ENCODE assay signal across 10 cellular contexts in genomic region chr14:90675399-90675798, GRCh38.
A peak's percentile ranks its signal among the peaks of the same experiment; 100 is the strongest.
DNase-seq lines count a peak whose midpoint lies in the region; ATAC-seq and TF ChIP-seq lines count a peak whose summit lies in the region.
"Had no signal": no experiment of that assay in that cellular context is flagged by ENCODE, and none has a peak within 500 bp of the region (broad histone marks: within the 10 kb centered on the region; RNA-seq: fewer than 3 reads in every experiment).

No MANE protein-coding gene starts in this region.

- H3K27ac ChIP-seq in smooth muscle cell (ENCODE audit: low read depth), result peak overlapping the region; percentile 98
- H3K27ac ChIP-seq: vagina had no signal

- H3K4me1 ChIP-seq in smooth muscle cell (ENCODE audit: low read depth), result peaks cover 16% of the 10 kb centered on the region

- peak overlapping the region; percentile 33 for H3K4me2 ChIP-seq in smooth muscle cell

- H3K4me3 ChIP-seq in fibroblast of pulmonary artery (replicated peaks; ENCODE audit: low read depth, low read length) (no peak overlapping the region), smooth muscle cell (no peak overlapping the region)
- H3K4me3 ChIP-seq: vagina had no signal

- TF ChIP-seq CTCF in fibroblast of pulmonary artery (IDR thresholded peaks at IDR 0.05; ENCODE audit: low read length, missing control alignments) (no peak), smooth muscle cell (IDR thresholded peaks at IDR 0.05; ENCODE audit: borderline replicate concordance, insufficient read depth, poor library complexity, severe bottlenecking) (no peak)

- H3K27me3 Mint-ChIP-seq in naive thymus-derived CD8-positive, alpha-beta T cell, result no peaks in the 10 kb centered on the region

- H2AFZ ChIP-seq in smooth muscle cell (ENCODE audit: low read depth), result no peak overlapping the region

- H3K9ac ChIP-seq in smooth muscle cell (ENCODE audit: low read depth), result no peak overlapping the region

- H3K4me3 Mint-ChIP-seq in naive thymus-derived CD8-positive, alpha-beta T cell, result no peak overlapping the region
- H3K4me3 Mint-ChIP-seq: activated T-helper 1 cell treated with anti-CD3 and anti-CD28 coated beads, Interleukin-12 subunit alpha, Interleukin-12 subunit beta, Interleukin-2, Interleukin-4 antibody, amounts not matched to agents 30 ng/mL and 10 ng/mL and 1 ng/mL, durations not matched to agents 14 hours and 24 hours and 36 hours had no signal

- ATAC-seq in GM18870 (IDR thresholded peaks at IDR 0.05; ENCODE audit: unreplicated experiment) (no peak), GM18502 (IDR thresholded peaks at IDR 0.05; ENCODE audit: poor library complexity, unreplicated experiment) (no peak)
- ATAC-seq in naive thymus-derived CD8-positive, alpha-beta T cell, result no peak

- H3K27ac Mint-ChIP-seq in naive thymus-derived CD8-positive, alpha-beta T cell, result no peak overlapping the region
- H3K27ac Mint-ChIP-seq: activated T-helper 1 cell treated with anti-CD3 and anti-CD28 coated beads, Interleukin-12 subunit alpha, Interleukin-12 subunit beta, Interleukin-2, Interleukin-4 antibody, amounts not matched to agents 30 ng/mL and 10 ng/mL and 1 ng/mL, durations not matched to agents 14 hours and 24 hours and 36 hours had no signal

- peaks cover 20% of the 10 kb centered on the region for H3F3A ChIP-seq in smooth muscle cell (ENCODE audit: low read depth)

- no peaks in the 10 kb centered on the region for H4K20me1 ChIP-seq in smooth muscle cell (ENCODE audit: low read depth)

- no peaks in the 10 kb centered on the region for H3K36me3 Mint-ChIP-seq in naive thymus-derived CD8-positive, alpha-beta T cell

- no peaks in the 10 kb centered on the region for H3K36me3 ChIP-seq in smooth muscle cell (ENCODE audit: low read depth)

- H3K79me2 ChIP-seq in smooth muscle cell (ENCODE audit: low read depth), result no peaks in the 10 kb centered on the region

- DNase-seq in GM04504 (ENCODE audit: low read depth) (peak; percentile 44), RPMI7951 (ENCODE audit: low read depth) (peak; percentile 93), fibroblast of pulmonary artery (ENCODE audit: low read depth) (peak; percentile 36), smooth muscle cell (lab: John Stamatoyannopoulos, UW; ENCODE audit: unreplicated experiment) (no peak), midbrain (lab: John Stamatoyannopoulos, UW) (no peak)
- no peak for DNase-seq in naive thymus-derived CD8-positive, alpha-beta T cell

- POLR2A ChIA-PET in naive thymus-derived CD8-positive, alpha-beta T cell (lab: Charles Lee), result no interaction called here

- H3K4me1 Mint-ChIP-seq in naive thymus-derived CD8-positive, alpha-beta T cell, result peaks cover 13 to 57% (median 52%) of the 10 kb centered on the region in 4 donors

- 37% methylated on average over 7 of the region's 7 CpGs for WGBS in smooth muscle cell (ENCODE audit: low lambda C conversion rate)

- no peaks in the 10 kb centered on the region for H3K9me3 ChIP-seq in smooth muscle cell (replicated peaks; ENCODE audit: low read depth)
- H3K9me3 ChIP-seq: vagina had no signal

- no peaks in the 10 kb centered on the region for H3K27me3 ChIP-seq in smooth muscle cell (ENCODE audit: low read depth)
- H3K27me3 ChIP-seq: vagina had no signal

- peaks cover 0 to 4% (median 0%) of the 10 kb centered on the region in 9 donors for H3K9me3 Mint-ChIP-seq in naive thymus-derived CD8-positive, alpha-beta T cell
- H3K9me3 Mint-ChIP-seq: activated T-helper 1 cell treated with anti-CD3 and anti-CD28 coated beads, Interleukin-12 subunit alpha, Interleukin-12 subunit beta, Interleukin-2, Interleukin-4 antibody, amounts not matched to agents 30 ng/mL and 10 ng/mL and 1 ng/mL, durations not matched to agents 14 hours and 24 hours and 36 hours had no signal

Comparison
In these comparisons a context has a peak if more than half of its experiments do, and no peak if none do; other contexts are left out.
1. DNase-seq: peak in GM04504 (single experiment), RPMI7951 (single experiment) and fibroblast of pulmonary artery (single experiment); none in smooth muscle cell (single experiment), naive thymus-derived CD8-positive, alpha-beta T cell (0 of 10) and midbrain (single experiment).